Comparison of ENCODE assay signal across 11 cellular contexts in genomic region chr17:44386182-44386525, GRCh38. TPM values are rescaled to one million over a fixed set of nuclear protein-coding genes. Genes with fewer than 3 reads are reported as not detected.
DNase-seq lines count a peak whose midpoint lies in the region; ATAC-seq, FAIRE-seq and TF ChIP-seq lines count a peak whose summit lies in the region.
"Had no signal": no experiment of that assay in that cellular context is flagged by ENCODE, and none has a peak within 500 bp of the region (broad histone marks: within the 10 kb centered on the region; RNA-seq: fewer than 3 reads in every experiment).

No MANE protein-coding gene starts in this region.

- H4K20me1 ChIP-seq in MM.1S (ENCODE audit: insufficient read depth, low read length): no peaks in the 10 kb centered on the region

- TF ChIP-seq CTCF in MM.1S (IDR thresholded peaks at IDR 0.05; ENCODE audit: low read length) (no peak), pancreas (IDR thresholded peaks at IDR 0.05) (no peak)

- peaks cover 24% of the 10 kb centered on the region for H3K27me3 ChIP-seq in MM.1S (replicated peaks; ENCODE audit: insufficient read depth, low read length)
- no peaks in the 10 kb centered on the region for H3K27me3 ChIP-seq in endocrine pancreas (ENCODE audit: control insufficient read depth, insufficient read depth, low read length)
- no peaks in the 10 kb centered on the region for H3K27me3 ChIP-seq in pancreas

- H3K36me3 ChIP-seq in MM.1S (replicated peaks; ENCODE audit: insufficient read depth, low read length): no peaks in the 10 kb centered on the region
- H3K36me3 ChIP-seq in endocrine pancreas (ENCODE audit: control insufficient read depth, insufficient read depth, low read length): no peaks in the 10 kb centered on the region
- H3K36me3 ChIP-seq in pancreas: no peaks in the 10 kb centered on the region

- ATAC-seq in pancreas: no peak
- no peak for ATAC-seq in HG03342 (IDR thresholded peaks at IDR 0.05; ENCODE audit: unreplicated experiment)

- no peaks in the 10 kb centered on the region for H3K9me2 ChIP-seq in MM.1S (replicated peaks; ENCODE audit: insufficient read depth, low read length)

- no peaks in the 10 kb centered on the region for H3K79me2 ChIP-seq in MM.1S (ENCODE audit: low read length)

- WGBS in pancreas, 2 donors: 35 to 36% methylated on average over 10 of the region's 10 CpGs

- peak overlapping the region; percentile 98; the same call in 1 of the 2 replicates for H3K4me2 ChIP-seq in MM.1S (ENCODE audit: low read depth, low read length)

- H3K27ac ChIP-seq in MM.1S (ENCODE audit: low read length) (no peak overlapping the region), pancreas (no peak overlapping the region)
- H3K27ac ChIP-seq: 22Rv1 had no signal

- H3K4me1 ChIP-seq in MM.1S (ENCODE audit: low read length): no peaks in the 10 kb centered on the region
- H3K4me1 ChIP-seq in endocrine pancreas (ENCODE audit: control insufficient read depth, insufficient read depth, low read length): no peaks in the 10 kb centered on the region
- H3K4me1 ChIP-seq in pancreas: peaks cover 0 to 3% (median 0%) of the 10 kb centered on the region in 3 donors

- H3K4me3 ChIP-seq in MM.1S (ENCODE audit: low read length): no peak overlapping the region; the same call in 1 of the 2 replicates
- no peak overlapping the region for H3K4me3 ChIP-seq in endocrine pancreas (ENCODE audit: control insufficient read depth, insufficient read depth, low read length)
- H3K4me3 ChIP-seq in pancreas: peak overlapping the region in 3 of 4 donors; percentile 21 to 53 (median 50)

- intact Hi-C loops in pancreas (cut with DNase I): no loop called here

- no peak overlapping the region for H3K9ac ChIP-seq in MM.1S (ENCODE audit: low read length)
- H3K9ac ChIP-seq in endocrine pancreas (ENCODE audit: control insufficient read depth, insufficient read depth, low read length): peak overlapping the region; percentile 48

- DNase-seq in DMS53 (lab: John Stamatoyannopoulos, UW) (peak; percentile 51), DMS53 treated with DMSO at 0.1 percent for 48 hours (lab: John Stamatoyannopoulos, UW; ENCODE audit: unreplicated experiment) (no peak), MM.1S (no peak), pancreas (no peak), NCI-H2029 treated with DMSO at 0.1 percent for 48 hours (lab: John Stamatoyannopoulos, UW) (no peak), dermis blood vessel endothelial cell (no peak)
- DNase-seq: activated CD4-positive, alpha-beta T cell treated with anti-CD3 and anti-CD28 coated beads, Interleukin-2, amount 50 U/mL, for 4 hours; NCI-H345 had no signal

- peak overlapping the region; percentile 90; the same call in 1 of the 2 replicates for H2AFZ ChIP-seq in MM.1S (ENCODE audit: low read length)

- H3F3A ChIP-seq in MM.1S (ENCODE audit: insufficient read depth, low read length): no peaks in the 10 kb centered on the region

- no peak for FAIRE-seq in pancreas (lab: Jason Lieb, UNC)

- H3K9me3 ChIP-seq in MM.1S (replicated peaks; ENCODE audit: insufficient read depth, low read length) (no peaks in the 10 kb centered on the region), endocrine pancreas (ENCODE audit: control insufficient read depth, low read length) (no peaks in the 10 kb centered on the region), pancreas (no peaks in the 10 kb centered on the region)

RNA-seq across cellular contexts. Expression of gene ITGA2B, which starts 3.3 kb away (rescaled TPM):
- total RNA-seq in pancreas (under 1 TPM; 0.09 to 0.61 (median 0.46) TPM), dermis blood vessel endothelial cell (0.19 and 1.0 TPM in 2 replicates)
- under 1 TPM; 0.42 to 0.53 TPM for polyA plus RNA-seq in pancreas

RNA-seq across cellular contexts. Expression of gene FAM171A2, which starts 22.5 kb away (rescaled TPM):
- under 1 TPM; 0.24 to 0.97 (median 0.44) TPM for total RNA-seq in pancreas
- polyA plus RNA-seq in pancreas: 1 to 10 TPM in 1 of 2 donors, under 1 TPM in 1; 0.87 to 1.3 TPM
- total RNA-seq in dermis blood vessel endothelial cell: 7.0 and 9.7 TPM in 2 replicates

RNA-seq across cellular contexts. Expression of gene GRN, which starts 41.1 kb away (rescaled TPM):
- 100 to 1,000 TPM in 2 of 6 donors, 10 to 100 TPM in 4; 48.0 to 229 (median 69.6) TPM for total RNA-seq in pancreas
- polyA plus RNA-seq in pancreas: 100 to 1,000 TPM in 1 of 2 donors, 10 to 100 TPM in 1; 55.7 to 100 TPM
- 543 and 963 TPM in 2 replicates for total RNA-seq in dermis blood vessel endothelial cell

Comparison
In these comparisons a context has a peak if more than half of its experiments do, and no peak if none do; other contexts are left out.
1. H3K4me3 ChIP-seq: peak in pancreas (3 of 4); none in MM.1S (single experiment) and endocrine pancreas (single experiment).